ENCODE assay signal across 11 cellular contexts in the genomic region with DNA sequence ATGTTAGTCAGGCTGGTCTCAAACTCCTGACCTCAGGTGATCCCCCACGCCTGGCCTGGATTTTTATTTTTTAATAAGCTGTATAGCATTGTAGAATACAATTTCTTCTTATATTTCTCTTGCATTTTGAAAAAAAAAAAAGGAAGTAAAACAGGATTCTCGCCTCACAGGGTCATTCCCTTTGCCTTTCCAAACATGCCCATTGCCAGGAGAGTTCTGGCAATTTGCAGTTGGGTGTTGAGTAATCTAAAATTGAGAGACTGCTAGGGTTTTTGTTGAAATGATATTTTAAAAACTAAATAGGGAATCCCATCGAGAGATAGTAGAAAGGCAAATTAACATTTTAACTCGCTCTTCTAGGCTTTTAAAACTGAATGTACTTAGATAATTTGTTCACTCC.
"Had no signal": no experiment of that assay in that cellular context is flagged by ENCODE, and none has a peak within 500 bp of the region (broad histone marks: within the 10 kb centered on the region; RNA-seq: fewer than 3 reads in every experiment).

No MANE protein-coding gene starts in this region.

- H3K36me3 ChIP-seq: lower lobe of right lung had no signal

- H3K27ac ChIP-seq: lower lobe of right lung, parathyroid adenoma had no signal

- H3K4me3 ChIP-seq: lower lobe of right lung, smooth muscle cell had no signal

- H3K9me3 Mint-ChIP-seq: activated CD4-positive, alpha-beta T cell treated with anti-CD3 and anti-CD28 coated beads, Interleukin-2, amount 10 ng/mL, durations not matched to agents 7 days and 5 days; activated naive CD4-positive, alpha-beta T cell treated with anti-CD3 and anti-CD28 coated beads, Interleukin-2, amount 50 U/mL, for 72 hours; brain; effector memory CD8-positive, alpha-beta T cell had no signal

- H3K4me3 Mint-ChIP-seq: activated CD4-positive, alpha-beta T cell treated with anti-CD3 and anti-CD28 coated beads, Interleukin-2, amount 10 ng/mL, durations not matched to agents 7 days and 5 days; effector memory CD8-positive, alpha-beta T cell; T-helper 17 cell had no signal

- H3K27ac Mint-ChIP-seq: T-helper 17 cell had no signal

- H3K9me3 ChIP-seq: lower lobe of right lung had no signal

- H3K36me3 Mint-ChIP-seq: brain had no signal

- DNase-seq: activated CD4-positive, CD25-positive, alpha-beta regulatory T cell; activated effector memory CD4-positive, alpha-beta T cell treated with anti-CD3 and anti-CD28 coated beads, Interleukin-2, amount 50 U/mL, for 16 hours; activated T-cell treated with anti-CD3 and anti-CD28 coated beads, Interleukin-2, amount 50 U/mL, for 1 hour; lower lobe of right lung had no signal

- H3K27me3 Mint-ChIP-seq: activated CD4-positive, alpha-beta T cell treated with anti-CD3 and anti-CD28 coated beads, Interleukin-2, amount 10 ng/mL, durations not matched to agents 7 days and 5 days; effector memory CD8-positive, alpha-beta T cell; T-helper 17 cell had no signal
